Comparison of ENCODE assay signal across 1 cellular context in the genomic region with DNA sequence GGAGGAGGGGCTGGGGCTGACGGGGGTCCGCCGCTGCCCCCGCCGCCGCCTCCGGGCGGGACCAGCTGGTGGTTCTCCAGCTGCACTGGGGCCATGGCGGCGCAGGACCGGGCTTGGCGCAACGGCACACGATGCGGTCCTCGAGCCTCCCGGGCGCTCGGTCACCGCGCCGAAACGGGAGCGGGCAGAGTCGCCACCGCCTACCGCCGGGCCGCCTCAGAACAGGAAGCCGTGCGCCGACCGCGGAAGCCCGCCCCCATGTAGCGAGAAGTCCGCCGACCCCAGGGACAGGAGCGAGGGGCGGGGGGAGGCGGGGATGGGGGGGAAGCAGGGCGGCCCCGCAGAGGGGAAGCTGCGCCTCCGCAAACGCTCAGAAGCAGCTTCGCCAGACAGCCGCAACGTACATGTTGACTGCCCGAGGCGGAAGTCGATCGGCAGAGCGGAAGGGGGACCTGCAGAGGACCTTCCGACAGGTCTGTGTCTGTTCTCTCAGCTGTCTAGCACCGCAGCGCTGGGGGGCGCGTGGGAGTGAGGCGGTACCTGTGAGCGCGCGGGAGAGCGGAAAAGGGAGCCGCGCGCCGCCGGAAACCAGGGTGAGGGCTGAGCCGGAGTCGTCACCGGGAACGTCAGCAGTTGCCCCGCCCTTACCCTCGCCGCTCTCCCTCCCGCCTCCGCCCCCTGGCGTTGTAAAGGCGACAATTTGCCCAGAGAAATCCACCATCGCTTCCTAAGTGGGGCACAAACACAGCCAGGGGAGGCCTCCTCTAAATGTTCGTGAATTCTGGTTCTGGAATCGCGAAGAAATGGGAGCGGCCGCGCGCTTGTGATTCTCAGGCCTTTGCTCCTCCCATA.
TF ChIP-seq lines count a peak whose summit lies in the region.

A gene (minus strand): TSS at position 225 of the 852 bp plus-strand sequence. CDS start 130 bp downstream, at position 95.

TF ChIP-seq in HepG2, 621 proteins besides CTCF, POLR2A, EP300 and RAD21 (continued from another document and continues in another):
- TF ChIP-seq, protein P1, sequence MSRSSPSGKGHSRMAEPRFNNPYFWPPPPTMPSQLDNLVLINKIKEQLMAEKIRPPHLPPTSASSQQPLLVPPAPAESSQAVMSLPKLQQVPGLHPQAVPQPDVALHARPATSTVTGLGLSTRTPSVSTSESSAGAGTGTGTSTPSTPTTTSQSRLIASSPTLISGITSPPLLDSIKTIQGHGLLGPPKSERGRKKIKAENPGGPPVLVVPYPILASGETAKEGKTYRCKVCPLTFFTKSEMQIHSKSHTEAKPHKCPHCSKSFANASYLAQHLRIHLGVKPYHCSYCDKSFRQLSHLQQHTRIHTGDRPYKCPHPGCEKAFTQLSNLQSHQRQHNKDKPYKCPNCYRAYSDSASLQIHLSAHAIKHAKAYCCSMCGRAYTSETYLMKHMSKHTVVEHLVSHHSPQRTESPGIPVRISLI (CRISPR knock-in tag; IDR thresholded peaks at IDR 0.05; ENCODE audit: borderline replicate concordance), result peak; percentile 44; the same call in 1 of the 2 replicates
- TF ChIP-seq SOX6 (IDR thresholded peaks at IDR 0.05) (no peak), SOX6 (CRISPR knock-in tag; IDR thresholded peaks at IDR 0.05) (peak; percentile 52; the same call in 1 of the 2 replicates), FOXC1 (CRISPR knock-in tag; IDR thresholded peaks at IDR 0.05; ENCODE audit: borderline replicate concordance) (peak; percentile 60; the same call in 1 of the 2 replicates), KLF6 (CRISPR knock-in tag; IDR thresholded peaks at IDR 0.05) (0 out of 2 replicates have a peak, but pooled peaks have one; percentile 29), SAP130 (CRISPR knock-in tag; IDR thresholded peaks at IDR 0.05; ENCODE audit: low read depth) (peak; percentile 72; the same call in 1 of the 2 replicates), POLR2AphosphoS5 (IDR thresholded peaks at IDR 0.05; ENCODE audit: low read depth, low read length) (peak; percentile 63), ZNF768 (CRISPR knock-in tag; IDR thresholded peaks at IDR 0.05) (peak; percentile 26; the same call in 1 of the 2 replicates), ZNF772 (CRISPR knock-in tag; IDR thresholded peaks at IDR 0.05) (peak; percentile 32; the same call in 1 of the 2 replicates), MTF2 (CRISPR knock-in tag; IDR thresholded peaks at IDR 0.05; ENCODE audit: borderline replicate concordance) (no peak), POGZ (CRISPR knock-in tag; IDR thresholded peaks at IDR 0.05) (peak; percentile 50), MEF2D (CRISPR knock-in tag; IDR thresholded peaks at IDR 0.05) (0 out of 2 replicates have a peak, but pooled peaks have one; percentile 21), ZMAT3 (CRISPR knock-in tag; conservative IDR thresholded peaks at IDR 0.05) (0 out of 2 replicates have a peak, but pooled peaks have one; percentile 54), FOSL2 (CRISPR knock-in tag; IDR thresholded peaks at IDR 0.05) (peak; percentile 21), DNMT1 (CRISPR knock-in tag; IDR thresholded peaks at IDR 0.05) (no peak), YEATS2 (CRISPR knock-in tag; IDR thresholded peaks at IDR 0.05; ENCODE audit: borderline replicate concordance) (peak; percentile 48; the same call in 1 of the 2 replicates), ETV6 (CRISPR knock-in tag; conservative IDR thresholded peaks at IDR 0.05) (no peak), RBM39 (IDR thresholded peaks at IDR 0.05; ENCODE audit: low read depth, low read length, poor library complexity, severe bottlenecking) (peak; percentile 33), KMT2B (CRISPR knock-in tag; IDR thresholded peaks at IDR 0.05) (peak; percentile 84), REPIN1 (CRISPR knock-in tag; IDR thresholded peaks at IDR 0.05; ENCODE audit: borderline replicate concordance, low read depth) (0 out of 2 replicates have a peak, but pooled peaks have one; percentile 30), HOXA3 (CRISPR knock-in tag; IDR thresholded peaks at IDR 0.05) (peak; percentile 72), POLR2G (IDR thresholded peaks at IDR 0.05; ENCODE audit: low read depth, low read length) (peak; percentile 57), EED (CRISPR knock-in tag; IDR thresholded peaks at IDR 0.05) (no peak), GABPA (IDR thresholded peaks at IDR 0.05; ENCODE audit: low read depth, low read length) (peak; percentile 77), GABPA (CRISPR knock-in tag; IDR thresholded peaks at IDR 0.05; ENCODE audit: low read depth) (peak; percentile 89), ETV5 (CRISPR knock-in tag; IDR thresholded peaks at IDR 0.05; ENCODE audit: borderline replicate concordance) (peak; percentile 56; the same call in 1 of the 2 replicates), SALL1 (CRISPR knock-in tag; IDR thresholded peaks at IDR 0.05) (peak; percentile 69), PHF21A (CRISPR knock-in tag; IDR thresholded peaks at IDR 0.05) (0 out of 2 replicates have a peak, but pooled peaks have one; percentile 21), ZBTB7B (CRISPR knock-in tag; IDR thresholded peaks at IDR 0.05) (0 out of 2 replicates have a peak, but pooled peaks have one; percentile 31), ZNF331 (CRISPR knock-in tag; IDR thresholded peaks at IDR 0.05) (peak; percentile 32; the same call in 1 of the 2 replicates), MEIS2 (CRISPR knock-in tag; IDR thresholded peaks at IDR 0.05) (peak; percentile 15; the same call in 1 of the 2 replicates)
- TF ChIP-seq, protein P2, sequence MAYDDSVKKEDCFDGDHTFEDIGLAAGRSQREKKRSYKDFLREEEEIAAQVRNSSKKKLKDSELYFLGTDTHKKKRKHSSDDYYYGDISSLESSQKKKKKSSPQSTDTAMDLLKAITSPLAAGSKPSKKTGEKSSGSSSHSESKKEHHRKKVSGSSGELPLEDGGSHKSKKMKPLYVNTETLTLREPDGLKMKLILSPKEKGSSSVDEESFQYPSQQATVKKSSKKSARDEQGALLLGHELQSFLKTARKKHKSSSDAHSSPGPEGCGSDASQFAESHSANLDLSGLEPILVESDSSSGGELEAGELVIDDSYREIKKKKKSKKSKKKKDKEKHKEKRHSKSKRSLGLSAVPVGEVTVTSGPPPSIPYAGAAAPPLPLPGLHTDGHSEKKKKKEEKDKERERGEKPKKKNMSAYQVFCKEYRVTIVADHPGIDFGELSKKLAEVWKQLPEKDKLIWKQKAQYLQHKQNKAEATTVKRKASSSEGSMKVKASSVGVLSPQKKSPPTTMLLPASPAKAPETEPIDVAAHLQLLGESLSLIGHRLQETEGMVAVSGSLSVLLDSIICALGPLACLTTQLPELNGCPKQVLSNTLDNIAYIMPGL (CRISPR knock-in tag; IDR thresholded peaks at IDR 0.05; ENCODE audit: borderline replicate concordance in 1 of 2, low read depth in 1 of 2), result peak in 1 of 2 experiments; percentile 78; a peak in 2 of 4 replicates
- TF ChIP-seq, protein P3, sequence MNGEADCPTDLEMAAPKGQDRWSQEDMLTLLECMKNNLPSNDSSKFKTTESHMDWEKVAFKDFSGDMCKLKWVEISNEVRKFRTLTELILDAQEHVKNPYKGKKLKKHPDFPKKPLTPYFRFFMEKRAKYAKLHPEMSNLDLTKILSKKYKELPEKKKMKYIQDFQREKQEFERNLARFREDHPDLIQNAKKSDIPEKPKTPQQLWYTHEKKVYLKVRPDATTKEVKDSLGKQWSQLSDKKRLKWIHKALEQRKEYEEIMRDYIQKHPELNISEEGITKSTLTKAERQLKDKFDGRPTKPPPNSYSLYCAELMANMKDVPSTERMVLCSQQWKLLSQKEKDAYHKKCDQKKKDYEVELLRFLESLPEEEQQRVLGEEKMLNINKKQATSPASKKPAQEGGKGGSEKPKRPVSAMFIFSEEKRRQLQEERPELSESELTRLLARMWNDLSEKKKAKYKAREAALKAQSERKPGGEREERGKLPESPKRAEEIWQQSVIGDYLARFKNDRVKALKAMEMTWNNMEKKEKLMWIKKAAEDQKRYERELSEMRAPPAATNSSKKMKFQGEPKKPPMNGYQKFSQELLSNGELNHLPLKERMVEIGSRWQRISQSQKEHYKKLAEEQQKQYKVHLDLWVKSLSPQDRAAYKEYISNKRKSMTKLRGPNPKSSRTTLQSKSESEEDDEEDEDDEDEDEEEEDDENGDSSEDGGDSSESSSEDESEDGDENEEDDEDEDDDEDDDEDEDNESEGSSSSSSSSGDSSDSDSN (CRISPR knock-in tag; IDR thresholded peaks at IDR 0.05), result peak; percentile 82
- TF ChIP-seq, protein P4, sequence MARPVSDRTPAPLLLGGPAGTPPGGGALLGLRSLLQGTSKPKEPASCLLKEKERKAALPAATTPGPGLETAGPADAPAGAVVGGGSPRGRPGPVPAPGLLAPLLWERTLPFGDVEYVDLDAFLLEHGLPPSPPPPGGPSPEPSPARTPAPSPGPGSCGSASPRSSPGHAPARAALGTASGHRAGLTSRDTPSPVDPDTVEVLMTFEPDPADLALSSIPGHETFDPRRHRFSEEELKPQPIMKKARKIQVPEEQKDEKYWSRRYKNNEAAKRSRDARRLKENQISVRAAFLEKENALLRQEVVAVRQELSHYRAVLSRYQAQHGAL (CRISPR knock-in tag; IDR thresholded peaks at IDR 0.05; ENCODE audit: not compliant biosample characterization), result no peak
- TF ChIP-seq, protein P5, sequence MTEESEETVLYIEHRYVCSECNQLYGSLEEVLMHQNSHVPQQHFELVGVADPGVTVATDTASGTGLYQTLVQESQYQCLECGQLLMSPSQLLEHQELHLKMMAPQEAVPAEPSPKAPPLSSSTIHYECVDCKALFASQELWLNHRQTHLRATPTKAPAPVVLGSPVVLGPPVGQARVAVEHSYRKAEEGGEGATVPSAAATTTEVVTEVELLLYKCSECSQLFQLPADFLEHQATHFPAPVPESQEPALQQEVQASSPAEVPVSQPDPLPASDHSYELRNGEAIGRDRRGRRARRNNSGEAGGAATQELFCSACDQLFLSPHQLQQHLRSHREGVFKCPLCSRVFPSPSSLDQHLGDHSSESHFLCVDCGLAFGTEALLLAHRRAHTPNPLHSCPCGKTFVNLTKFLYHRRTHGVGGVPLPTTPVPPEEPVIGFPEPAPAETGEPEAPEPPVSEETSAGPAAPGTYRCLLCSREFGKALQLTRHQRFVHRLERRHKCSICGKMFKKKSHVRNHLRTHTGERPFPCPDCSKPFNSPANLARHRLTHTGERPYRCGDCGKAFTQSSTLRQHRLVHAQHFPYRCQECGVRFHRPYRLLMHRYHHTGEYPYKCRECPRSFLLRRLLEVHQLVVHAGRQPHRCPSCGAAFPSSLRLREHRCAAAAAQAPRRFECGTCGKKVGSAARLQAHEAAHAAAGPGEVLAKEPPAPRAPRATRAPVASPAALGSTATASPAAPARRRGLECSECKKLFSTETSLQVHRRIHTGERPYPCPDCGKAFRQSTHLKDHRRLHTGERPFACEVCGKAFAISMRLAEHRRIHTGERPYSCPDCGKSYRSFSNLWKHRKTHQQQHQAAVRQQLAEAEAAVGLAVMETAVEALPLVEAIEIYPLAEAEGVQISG (CRISPR knock-in tag; IDR thresholded peaks at IDR 0.05), result peak; percentile 71
- TF ChIP-seq, protein P6, sequence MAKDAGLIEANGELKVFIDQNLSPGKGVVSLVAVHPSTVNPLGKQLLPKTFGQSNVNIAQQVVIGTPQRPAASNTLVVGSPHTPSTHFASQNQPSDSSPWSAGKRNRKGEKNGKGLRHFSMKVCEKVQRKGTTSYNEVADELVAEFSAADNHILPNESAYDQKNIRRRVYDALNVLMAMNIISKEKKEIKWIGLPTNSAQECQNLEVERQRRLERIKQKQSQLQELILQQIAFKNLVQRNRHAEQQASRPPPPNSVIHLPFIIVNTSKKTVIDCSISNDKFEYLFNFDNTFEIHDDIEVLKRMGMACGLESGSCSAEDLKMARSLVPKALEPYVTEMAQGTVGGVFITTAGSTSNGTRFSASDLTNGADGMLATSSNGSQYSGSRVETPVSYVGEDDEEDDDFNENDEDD (CRISPR knock-in tag; IDR thresholded peaks at IDR 0.05; ENCODE audit: borderline replicate concordance), result peak; percentile 33; the same call in 1 of the 2 replicates
- TF ChIP-seq, protein P7, sequence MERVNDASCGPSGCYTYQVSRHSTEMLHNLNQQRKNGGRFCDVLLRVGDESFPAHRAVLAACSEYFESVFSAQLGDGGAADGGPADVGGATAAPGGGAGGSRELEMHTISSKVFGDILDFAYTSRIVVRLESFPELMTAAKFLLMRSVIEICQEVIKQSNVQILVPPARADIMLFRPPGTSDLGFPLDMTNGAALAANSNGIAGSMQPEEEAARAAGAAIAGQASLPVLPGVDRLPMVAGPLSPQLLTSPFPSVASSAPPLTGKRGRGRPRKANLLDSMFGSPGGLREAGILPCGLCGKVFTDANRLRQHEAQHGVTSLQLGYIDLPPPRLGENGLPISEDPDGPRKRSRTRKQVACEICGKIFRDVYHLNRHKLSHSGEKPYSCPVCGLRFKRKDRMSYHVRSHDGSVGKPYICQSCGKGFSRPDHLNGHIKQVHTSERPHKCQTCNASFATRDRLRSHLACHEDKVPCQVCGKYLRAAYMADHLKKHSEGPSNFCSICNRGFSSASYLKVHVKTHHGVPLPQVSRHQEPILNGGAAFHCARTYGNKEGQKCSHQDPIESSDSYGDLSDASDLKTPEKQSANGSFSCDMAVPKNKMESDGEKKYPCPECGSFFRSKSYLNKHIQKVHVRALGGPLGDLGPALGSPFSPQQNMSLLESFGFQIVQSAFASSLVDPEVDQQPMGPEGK (CRISPR knock-in tag; IDR thresholded peaks at IDR 0.05), result peak; percentile 74
- TF ChIP-seq, protein P8, sequence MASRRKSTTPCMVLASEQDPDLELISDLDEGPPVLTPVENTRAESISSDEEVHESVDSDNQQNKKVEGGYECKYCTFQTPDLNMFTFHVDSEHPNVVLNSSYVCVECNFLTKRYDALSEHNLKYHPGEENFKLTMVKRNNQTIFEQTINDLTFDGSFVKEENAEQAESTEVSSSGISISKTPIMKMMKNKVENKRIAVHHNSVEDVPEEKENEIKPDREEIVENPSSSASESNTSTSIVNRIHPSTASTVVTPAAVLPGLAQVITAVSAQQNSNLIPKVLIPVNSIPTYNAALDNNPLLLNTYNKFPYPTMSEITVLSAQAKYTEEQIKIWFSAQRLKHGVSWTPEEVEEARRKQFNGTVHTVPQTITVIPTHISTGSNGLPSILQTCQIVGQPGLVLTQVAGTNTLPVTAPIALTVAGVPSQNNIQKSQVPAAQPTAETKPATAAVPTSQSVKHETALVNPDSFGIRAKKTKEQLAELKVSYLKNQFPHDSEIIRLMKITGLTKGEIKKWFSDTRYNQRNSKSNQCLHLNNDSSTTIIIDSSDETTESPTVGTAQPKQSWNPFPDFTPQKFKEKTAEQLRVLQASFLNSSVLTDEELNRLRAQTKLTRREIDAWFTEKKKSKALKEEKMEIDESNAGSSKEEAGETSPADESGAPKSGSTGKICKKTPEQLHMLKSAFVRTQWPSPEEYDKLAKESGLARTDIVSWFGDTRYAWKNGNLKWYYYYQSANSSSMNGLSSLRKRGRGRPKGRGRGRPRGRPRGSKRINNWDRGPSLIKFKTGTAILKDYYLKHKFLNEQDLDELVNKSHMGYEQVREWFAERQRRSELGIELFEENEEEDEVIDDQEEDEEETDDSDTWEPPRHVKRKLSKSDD (CRISPR knock-in tag; IDR thresholded peaks at IDR 0.05; ENCODE audit: low read depth), result peak; percentile 37; the same call in 1 of the 2 replicates
- TF ChIP-seq, protein P9, sequence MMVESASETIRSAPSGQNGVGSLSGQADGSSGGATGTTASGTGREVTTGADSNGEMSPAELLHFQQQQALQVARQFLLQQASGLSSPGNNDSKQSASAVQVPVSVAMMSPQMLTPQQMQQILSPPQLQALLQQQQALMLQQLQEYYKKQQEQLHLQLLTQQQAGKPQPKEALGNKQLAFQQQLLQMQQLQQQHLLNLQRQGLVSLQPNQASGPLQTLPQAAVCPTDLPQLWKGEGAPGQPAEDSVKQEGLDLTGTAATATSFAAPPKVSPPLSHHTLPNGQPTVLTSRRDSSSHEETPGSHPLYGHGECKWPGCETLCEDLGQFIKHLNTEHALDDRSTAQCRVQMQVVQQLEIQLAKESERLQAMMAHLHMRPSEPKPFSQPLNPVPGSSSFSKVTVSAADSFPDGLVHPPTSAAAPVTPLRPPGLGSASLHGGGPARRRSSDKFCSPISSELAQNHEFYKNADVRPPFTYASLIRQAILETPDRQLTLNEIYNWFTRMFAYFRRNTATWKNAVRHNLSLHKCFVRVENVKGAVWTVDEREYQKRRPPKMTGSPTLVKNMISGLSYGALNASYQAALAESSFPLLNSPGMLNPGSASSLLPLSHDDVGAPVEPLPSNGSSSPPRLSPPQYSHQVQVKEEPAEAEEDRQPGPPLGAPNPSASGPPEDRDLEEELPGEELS (CRISPR knock-in tag; IDR thresholded peaks at IDR 0.05), result 0 out of 2 replicates have a peak, but pooled peaks have one; percentile 8
